Comparison of ENCODE assay signal across 22 cellular contexts in genomic region chr6:161493731-161494130, GRCh38.
"Had no signal": no experiment of that assay in that cellular context is flagged by ENCODE, and none has a peak within 500 bp of the region (broad histone marks: within the 10 kb centered on the region; RNA-seq: fewer than 3 reads in every experiment).

No MANE protein-coding gene starts in this region.

- H2AFZ ChIP-seq: PC-9 had no signal

- H3K27ac ChIP-seq: HL-60, KMS-11, PC-9, Peyer's patch had no signal

- H3K36me3 ChIP-seq: Peyer's patch had no signal

- H3K4me2 ChIP-seq: KMS-11, PC-9, SK-N-SH had no signal

- H3K4me1 ChIP-seq: Peyer's patch had no signal

- H3K9me2 ChIP-seq: SK-N-SH had no signal

- H3K4me3 ChIP-seq: K562, PC-9, Peyer's patch had no signal

- ATAC-seq: K562 had no signal

- H3K9ac ChIP-seq: KMS-11, SK-N-SH had no signal

- H3K27me3 ChIP-seq: Peyer's patch had no signal

- H3K9me3 ChIP-seq: Peyer's patch, SK-N-SH had no signal

- DNase-seq: Kasumi-1; MM.1S; NCI-H1092 treated with DMSO at 0.1 percent for 48 hours; NCI-H1436; NCI-H1694; NCI-H187 treated with DMSO at 0.1 percent for 48 hours; NCI-H2081; NCI-H2107; NCI-H2227 treated with DMSO at 0.1 percent for 48 hours; NCI-H524; NCI-H526 treated with DMSO at 0.1 percent for 48 hours; NCI-H774; NK-92 treated with Interleukin-12 subunit alpha and Interleukin-12 subunit beta, amount 100 ng/mL, for 24 hours; OCI-M1; PC-9; Peyer's patch; SHP77; SK-N-SH; SW 1271 had no signal
